23 cellular contexts compared by ENCODE assay signal in the genomic region with DNA sequence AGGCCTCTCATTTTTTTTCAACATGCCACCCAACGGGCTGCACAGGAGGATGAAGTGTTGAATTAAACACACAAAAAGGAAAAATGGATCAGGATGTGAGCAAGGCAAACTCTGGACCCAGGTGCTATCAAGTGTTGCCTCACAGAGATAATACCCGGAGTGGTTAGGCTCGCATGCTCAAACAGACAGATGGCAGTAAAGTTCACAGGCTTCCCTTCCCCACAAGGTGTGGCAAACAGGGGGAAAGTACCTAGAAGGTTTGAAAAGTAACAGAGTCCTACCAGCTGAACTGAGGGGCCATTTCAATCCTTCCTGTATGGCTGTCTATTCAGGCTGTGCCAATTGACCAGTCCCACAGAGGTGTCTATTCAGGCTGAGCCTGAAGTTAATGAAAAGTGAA.
DNase-seq lines count a peak whose midpoint lies in the region; ATAC-seq, FAIRE-seq and TF ChIP-seq lines count a peak whose summit lies in the region.
"Had no signal": no experiment of that assay in that cellular context is flagged by ENCODE, and none has a peak within 500 bp of the region (broad histone marks: within the 10 kb centered on the region; RNA-seq: fewer than 3 reads in every experiment).

No MANE protein-coding gene starts in this region.

- TF ChIP-seq EP300 in HepG2 (IDR thresholded peaks at IDR 0.05; ENCODE audit: low read depth in 2 of 2, low read length in 2 of 2) (no peak), HepG2 (CRISPR knock-in tag; IDR thresholded peaks at IDR 0.05; ENCODE audit: borderline replicate concordance) (no peak)

- no peak for DNase-seq in HepG2 (ENCODE audit: low spot score)
- peak; percentile 15 for DNase-seq in HuH-7 (ENCODE audit: low spot score)
- no peak for DNase-seq in NOMO-1 treated with DMSO at 0.1 percent for 48 hours (lab: John Stamatoyannopoulos, UW; ENCODE audit: unreplicated experiment)
- no peak for DNase-seq in left cardiac atrium
- no peak for DNase-seq in erythroblast (lab: John Stamatoyannopoulos, UW)
- DNase-seq in activated CD4-positive, alpha-beta T cell treated with anti-CD3 and anti-CD28 coated beads for 48 hours = no peak
- DNase-seq: 8988T; activated CD4-positive, alpha-beta T cell treated with anti-CD3 and anti-CD28 coated beads for 36 hours; activated naive CD8-positive, alpha-beta T cell treated with anti-CD3 and anti-CD28 coated beads for 36 hours; activated T-cell treated with anti-CD3 and anti-CD28 coated beads for 4 hours; C1 segment of cervical spinal cord; caudate nucleus; effector memory CD4-positive, alpha-beta T cell; foreskin fibroblast; mesenchymal stem cell; NCI-H1694 treated with DMSO at 0.1 percent for 48 hours; NCI-H69; stimulated activated naive B cell treated with anti-CD40 and anti-IgM and Interleukin-4, amounts not matched to agents 10 μg/mL and 1 μg/mL and 100 μg/mL, for 72 hours; T-helper 17 cell; upper lobe of left lung had no signal

- in situ Hi-C loops in HepG2 (cut with HindIII; ENCODE audit: extremely low pct_ligation_motif_present, low pct_unique_long_range_greater_than_20kb) = no loop called here

- H3K9ac ChIP-seq in liver (ENCODE audit: low read depth in 1 of 2, low read length in 2 of 2) (no peak overlapping the region), HepG2 (ENCODE audit: insufficient read depth, low read depth, low read length) (no peak overlapping the region)

- H3K9me3 ChIP-seq in liver (ENCODE audit: control insufficient read depth in 4 of 4, low read length in 3 of 4) (peaks cover 0 to 5% (median 0%) of the 10 kb centered on the region in 4 donors), HepG2 (ENCODE audit: low read length) (peaks cover 80% of the 10 kb centered on the region)

- no peak for TF ChIP-seq POLR2A in HepG2 (IDR thresholded peaks at IDR 0.05; ENCODE audit: insufficient read depth in 1 of 2, low read depth in 2 of 2, low read length in 2 of 2)
- TF ChIP-seq POLR2A in erythroblast (IDR thresholded peaks at IDR 0.05; ENCODE audit: low read length) = no peak

- ATAC-seq in HepG2 = no peak
- ATAC-seq in HG02798 (IDR thresholded peaks at IDR 0.05; ENCODE audit: poor library complexity, unreplicated experiment) = peak; percentile 73
- no peak for ATAC-seq in left cardiac atrium
- ATAC-seq: activated CD4-positive, alpha-beta T cell treated with anti-CD3 and anti-CD28 coated beads for 36 hours; T-helper 17 cell had no signal

- POLR2A ChIA-PET in HepG2 (lab: Yijun Ruan, JAX) = no interaction called here

- H4K20me1 ChIP-seq in HepG2 (ENCODE audit: insufficient read depth, low read length) = no peaks in the 10 kb centered on the region

- H3K4me1 ChIP-seq in liver (ENCODE audit: control insufficient read depth in 4 of 4, insufficient read depth in 4 of 4, low read length in 3 of 4) (peaks cover 2 to 24% (median 9%) of the 10 kb centered on the region in 4 donors), HepG2 (ENCODE audit: insufficient read depth, low read length) (no peaks in the 10 kb centered on the region)
- H3K4me1 ChIP-seq: upper lobe of left lung had no signal

- H3K27me3 ChIP-seq in liver (ENCODE audit: control insufficient read depth in 4 of 4, insufficient read depth in 4 of 4, low read length in 3 of 4) = no peaks in the 10 kb centered on the region
- H3K27me3 ChIP-seq in HepG2 (ENCODE audit: control insufficient read depth in 1 of 2, insufficient read depth in 2 of 2, low read length in 2 of 2) = no peaks in the 10 kb centered on the region; a peak in 1 of 5 replicates
- H3K27me3 ChIP-seq: upper lobe of left lung had no signal

- 25% methylated on average over 3 of the region's 3 CpGs for WGBS in liver
- WGBS in HepG2 (ENCODE audit: low lambda C conversion rate) = 0% methylated on average over 3 of the region's 3 CpGs

- no peak for FAIRE-seq in HepG2 (lab: Jason Lieb, UNC)

- no TSS peak for BruUV-seq in HepG2 (replicated peaks; lab: Mats Ljungman, UMichigan)

- H3K36me3 ChIP-seq in liver (ENCODE audit: control insufficient read depth in 4 of 4, insufficient read depth in 3 of 4, low read depth in 1 of 4, low read length in 3 of 4) = no peaks in the 10 kb centered on the region
- no peaks in the 10 kb centered on the region for H3K36me3 ChIP-seq in HepG2 (replicated peaks in 1 of 2; ENCODE audit: control insufficient read depth in 1 of 2, insufficient read depth in 2 of 2, low read length in 2 of 2)
- H3K36me3 ChIP-seq: upper lobe of left lung had no signal

- peak; percentile 74 to 82 for TF ChIP-seq RAD21 in liver (IDR thresholded peaks at IDR 0.05)
- no peak for TF ChIP-seq RAD21 in HepG2 (CRISPR knock-in tag; IDR thresholded peaks at IDR 0.05)

- TF ChIP-seq CTCF in liver (IDR thresholded peaks at IDR 0.05; ENCODE audit: low read depth, low read length, missing input control) (peak; percentile 35), HepG2 (CRISPR knock-in tag; IDR thresholded peaks at IDR 0.05) (no peak)

- no peak overlapping the region for H3K4me3 ChIP-seq in liver (ENCODE audit: low read depth in 1 of 3, low read length in 3 of 3)
- no peak overlapping the region for H3K4me3 ChIP-seq in HepG2 (replicated peaks in 1 of 3; ENCODE audit: insufficient read depth in 1 of 3, low read depth in 2 of 3, low read length in 3 of 3)
- H3K4me3 ChIP-seq: upper lobe of left lung had no signal

- no peaks in the 10 kb centered on the region for H3K79me2 ChIP-seq in HepG2 (ENCODE audit: insufficient read depth, low read length)

- CTCF ChIA-PET in HepG2 (lab: Yijun Ruan, JAX; ENCODE audit: low intra/inter-chr PET ratio, low total read pairs) = no interaction called here

- H3K27ac ChIP-seq in liver (ENCODE audit: low read depth in 1 of 2, low read length in 2 of 2) (no peak overlapping the region), HepG2 (ENCODE audit: extremely low read length, insufficient read depth, low read length) (no peak overlapping the region)
- H3K27ac ChIP-seq: RWPE1, upper lobe of left lung had no signal

- no peak overlapping the region for H2AFZ ChIP-seq in HepG2 (ENCODE audit: low read length)

- intact Hi-C loops in HepG2 (cut with micrococcal nuclease; ENCODE audit: unreplicated experiment) (no loop called here), left cardiac atrium (cut with DNase I) (no loop called here)

- H3K4me2 ChIP-seq in HepG2 (ENCODE audit: low read depth, low read length) = no peak overlapping the region

TF ChIP-seq in liver, 16 proteins besides CTCF, POLR2A, EP300 and RAD21 (continues in another document):
- no peak for TF ChIP-seq FOXA1 (IDR thresholded peaks at IDR 0.05)
- TF ChIP-seq, protein P1, sequence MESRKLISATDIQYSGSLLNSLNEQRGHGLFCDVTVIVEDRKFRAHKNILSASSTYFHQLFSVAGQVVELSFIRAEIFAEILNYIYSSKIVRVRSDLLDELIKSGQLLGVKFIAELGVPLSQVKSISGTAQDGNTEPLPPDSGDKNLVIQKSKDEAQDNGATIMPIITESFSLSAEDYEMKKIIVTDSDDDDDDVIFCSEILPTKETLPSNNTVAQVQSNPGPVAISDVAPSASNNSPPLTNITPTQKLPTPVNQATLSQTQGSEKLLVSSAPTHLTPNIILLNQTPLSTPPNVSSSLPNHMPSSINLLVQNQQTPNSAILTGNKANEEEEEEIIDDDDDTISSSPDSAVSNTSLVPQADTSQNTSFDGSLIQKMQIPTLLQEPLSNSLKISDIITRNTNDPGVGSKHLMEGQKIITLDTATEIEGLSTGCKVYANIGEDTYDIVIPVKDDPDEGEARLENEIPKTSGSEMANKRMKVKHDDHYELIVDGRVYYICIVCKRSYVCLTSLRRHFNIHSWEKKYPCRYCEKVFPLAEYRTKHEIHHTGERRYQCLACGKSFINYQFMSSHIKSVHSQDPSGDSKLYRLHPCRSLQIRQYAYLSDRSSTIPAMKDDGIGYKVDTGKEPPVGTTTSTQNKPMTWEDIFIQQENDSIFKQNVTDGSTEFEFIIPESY (IDR thresholded peaks at IDR 0.05) = no peak
- TF ChIP-seq HNF4A (conservative IDR thresholded peaks at IDR 0.05) = peak; percentile 88 to 90
- peak; percentile 71 to 74 for TF ChIP-seq RXRA (IDR thresholded peaks at IDR 0.05)
- peak; percentile 77 for TF ChIP-seq SP1 (IDR thresholded peaks at IDR 0.05)
- no peak for TF ChIP-seq GABPA (IDR thresholded peaks at IDR 0.05 in 1 of 2, conservative IDR thresholded peaks at IDR 0.05 in 1 of 2)
- TF ChIP-seq YY1 (IDR thresholded peaks at IDR 0.05) = peak; percentile 36

TF ChIP-seq in HepG2, 621 proteins besides CTCF, POLR2A, EP300 and RAD21 (continues in another document):
- TF ChIP-seq, protein P2, sequence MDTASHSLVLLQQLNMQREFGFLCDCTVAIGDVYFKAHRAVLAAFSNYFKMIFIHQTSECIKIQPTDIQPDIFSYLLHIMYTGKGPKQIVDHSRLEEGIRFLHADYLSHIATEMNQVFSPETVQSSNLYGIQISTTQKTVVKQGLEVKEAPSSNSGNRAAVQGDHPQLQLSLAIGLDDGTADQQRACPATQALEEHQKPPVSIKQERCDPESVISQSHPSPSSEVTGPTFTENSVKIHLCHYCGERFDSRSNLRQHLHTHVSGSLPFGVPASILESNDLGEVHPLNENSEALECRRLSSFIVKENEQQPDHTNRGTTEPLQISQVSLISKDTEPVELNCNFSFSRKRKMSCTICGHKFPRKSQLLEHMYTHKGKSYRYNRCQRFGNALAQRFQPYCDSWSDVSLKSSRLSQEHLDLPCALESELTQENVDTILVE (CRISPR knock-in tag; IDR thresholded peaks at IDR 0.05) = no peak
- TF ChIP-seq KDM1A (CRISPR knock-in tag; IDR thresholded peaks at IDR 0.05) = no peak
- no peak for TF ChIP-seq CREB1 (IDR thresholded peaks at IDR 0.05)
- TF ChIP-seq CREB1 (CRISPR knock-in tag; IDR thresholded peaks at IDR 0.05) = no peak
- TF ChIP-seq NR1H2 (CRISPR knock-in tag; IDR thresholded peaks at IDR 0.05; ENCODE audit: borderline replicate concordance, low read depth) = no peak
- TF ChIP-seq, protein P3, sequence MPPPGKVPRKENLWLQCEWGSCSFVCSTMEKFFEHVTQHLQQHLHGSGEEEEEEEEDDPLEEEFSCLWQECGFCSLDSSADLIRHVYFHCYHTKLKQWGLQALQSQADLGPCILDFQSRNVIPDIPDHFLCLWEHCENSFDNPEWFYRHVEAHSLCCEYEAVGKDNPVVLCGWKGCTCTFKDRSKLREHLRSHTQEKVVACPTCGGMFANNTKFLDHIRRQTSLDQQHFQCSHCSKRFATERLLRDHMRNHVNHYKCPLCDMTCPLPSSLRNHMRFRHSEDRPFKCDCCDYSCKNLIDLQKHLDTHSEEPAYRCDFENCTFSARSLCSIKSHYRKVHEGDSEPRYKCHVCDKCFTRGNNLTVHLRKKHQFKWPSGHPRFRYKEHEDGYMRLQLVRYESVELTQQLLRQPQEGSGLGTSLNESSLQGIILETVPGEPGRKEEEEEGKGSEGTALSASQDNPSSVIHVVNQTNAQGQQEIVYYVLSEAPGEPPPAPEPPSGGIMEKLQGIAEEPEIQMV (CRISPR knock-in tag; IDR thresholded peaks at IDR 0.05; ENCODE audit: low read depth) = no peak
- no peak for TF ChIP-seq PPARG (CRISPR knock-in tag; conservative IDR thresholded peaks at IDR 0.05)
